10 cellular contexts compared by ENCODE assay signal in genomic region chr11:60910281-60910687, GRCh38. TPM values are rescaled to one million over a fixed set of nuclear protein-coding genes. Genes with fewer than 3 reads are reported as not detected.
DNase-seq lines count a peak whose midpoint lies in the region; ATAC-seq and TF ChIP-seq lines count a peak whose summit lies in the region.
"Had no signal": no experiment of that assay in that cellular context is flagged by ENCODE, and none has a peak within 500 bp of the region (broad histone marks: within the 10 kb centered on the region; RNA-seq: fewer than 3 reads in every experiment).

No MANE protein-coding gene starts in this region.

- peak overlapping the region; percentile 58 for H3K4me3 Mint-ChIP-seq in central memory CD8-positive, alpha-beta T cell
- H3K4me3 Mint-ChIP-seq in activated CD8-positive, alpha-beta memory T cell treated with anti-CD3 and anti-CD28 coated beads, Interleukin-2, amount 10 ng/mL, durations not matched to agents 7 days and 5 days, result no peak overlapping the region

- peak overlapping the region; percentile 89 for H3K27ac Mint-ChIP-seq in central memory CD8-positive, alpha-beta T cell (ENCODE audit: low read depth)
- no peak overlapping the region for H3K27ac Mint-ChIP-seq in activated CD8-positive, alpha-beta memory T cell treated with anti-CD3 and anti-CD28 coated beads, Interleukin-2, amount 10 ng/mL, durations not matched to agents 7 days and 5 days

- H3K27me3 Mint-ChIP-seq in central memory CD8-positive, alpha-beta T cell, result no peaks in the 10 kb centered on the region
- H3K27me3 Mint-ChIP-seq in activated CD8-positive, alpha-beta memory T cell treated with anti-CD3 and anti-CD28 coated beads, Interleukin-2, amount 10 ng/mL, durations not matched to agents 7 days and 5 days, result peaks cover 17% of the 10 kb centered on the region

- no peak for DNase-seq in central memory CD8-positive, alpha-beta T cell (ENCODE audit: low spot score in 2 of 2)
- DNase-seq in activated CD8-positive, alpha-beta memory T cell treated with anti-CD3 and anti-CD28 coated beads, Interleukin-2, amount 10 ng/mL, durations not matched to agents 7 days and 5 days, result no peak
- DNase-seq in GM03348 (ENCODE audit: low spot score) (no peak), NCI-H69 (lab: John Stamatoyannopoulos, UW) (no peak)
- DNase-seq: DMS153, Right ventricle myocardium superior had no signal

- H3K36me3 Mint-ChIP-seq in central memory CD8-positive, alpha-beta T cell (ENCODE audit: insufficient read depth), result peaks cover 18% of the 10 kb centered on the region
- peaks cover 2% of the 10 kb centered on the region for H3K36me3 Mint-ChIP-seq in activated CD8-positive, alpha-beta memory T cell treated with anti-CD3 and anti-CD28 coated beads, Interleukin-2, amount 10 ng/mL, durations not matched to agents 7 days and 5 days

- no peaks in the 10 kb centered on the region for H3K9me3 Mint-ChIP-seq in central memory CD8-positive, alpha-beta T cell
- no peaks in the 10 kb centered on the region for H3K9me3 Mint-ChIP-seq in activated CD8-positive, alpha-beta memory T cell treated with anti-CD3 and anti-CD28 coated beads, Interleukin-2, amount 10 ng/mL, durations not matched to agents 7 days and 5 days (ENCODE audit: low read depth)

- TF ChIP-seq POLR2A in GM18505 (IDR thresholded peaks at IDR 0.05; ENCODE audit: borderline replicate concordance, extremely low read depth, insufficient read depth, insufficient read length), result peak; percentile 27

- CTCF ChIA-PET in activated CD8-positive, alpha-beta memory T cell treated with anti-CD3 and anti-CD28 coated beads, Interleukin-2, amount 10 ng/mL, durations not matched to agents 7 days and 5 days (lab: Charles Lee), result no interaction called here

- H3K4me1 Mint-ChIP-seq in central memory CD8-positive, alpha-beta T cell, result peaks cover 61% of the 10 kb centered on the region
- peaks cover 35% of the 10 kb centered on the region for H3K4me1 Mint-ChIP-seq in activated CD8-positive, alpha-beta memory T cell treated with anti-CD3 and anti-CD28 coated beads, Interleukin-2, amount 10 ng/mL, durations not matched to agents 7 days and 5 days

- ATAC-seq in GM18505 (IDR thresholded peaks at IDR 0.05; ENCODE audit: unreplicated experiment) (peak; percentile 34), GM21447 (IDR thresholded peaks at IDR 0.05; ENCODE audit: unreplicated experiment) (peak; percentile 40), HG03378 (IDR thresholded peaks at IDR 0.05; ENCODE audit: unreplicated experiment) (peak; percentile 43), HG02970 (IDR thresholded peaks at IDR 0.05; ENCODE audit: low FRiP score, unreplicated experiment) (no peak)
- no peak for ATAC-seq in central memory CD8-positive, alpha-beta T cell (replicated peaks; ENCODE audit: extremely low read depth, poor library complexity, severe bottlenecking)
- ATAC-seq in activated CD8-positive, alpha-beta memory T cell treated with anti-CD3 and anti-CD28 coated beads, Interleukin-2, amount 10 ng/mL, durations not matched to agents 7 days and 5 days, result no peak

RNA-seq across cellular contexts. Expression of gene TMEM109, which starts 3.7 kb away (rescaled TPM):
- total RNA-seq in activated CD8-positive, alpha-beta memory T cell treated with anti-CD3 and anti-CD28 coated beads, Interleukin-2, amount 10 ng/mL, durations not matched to agents 7 days and 5 days, result 100 to 1,000 TPM; 106 to 121 TPM

RNA-seq across cellular contexts. Expression of gene PRPF19, which starts 3.9 kb away (rescaled TPM):
- total RNA-seq in activated CD8-positive, alpha-beta memory T cell treated with anti-CD3 and anti-CD28 coated beads, Interleukin-2, amount 10 ng/mL, durations not matched to agents 7 days and 5 days, result 100 to 1,000 TPM; 125 to 144 TPM

RNA-seq across cellular contexts. Expression of gene TMEM132A, which starts 14.0 kb away (rescaled TPM):
- total RNA-seq in activated CD8-positive, alpha-beta memory T cell treated with anti-CD3 and anti-CD28 coated beads, Interleukin-2, amount 10 ng/mL, durations not matched to agents 7 days and 5 days, result under 1 TPM; 0.52 to 0.93 TPM

RNA-seq across cellular contexts. Expression of gene SLC15A3, which starts 41.7 kb away (rescaled TPM):
- under 1 TPM; 0.30 to 0.96 TPM for total RNA-seq in activated CD8-positive, alpha-beta memory T cell treated with anti-CD3 and anti-CD28 coated beads, Interleukin-2, amount 10 ng/mL, durations not matched to agents 7 days and 5 days

RNA-seq across cellular contexts. Expression of gene ZP1, which starts 42.9 kb away (rescaled TPM):
- total RNA-seq in activated CD8-positive, alpha-beta memory T cell treated with anti-CD3 and anti-CD28 coated beads, Interleukin-2, amount 10 ng/mL, durations not matched to agents 7 days and 5 days, result not detected
- total RNA-seq: Right ventricle myocardium superior had no signal

Comparison
In these comparisons a context has a peak if more than half of its experiments do, and no peak if none do; other contexts are left out.
1. ATAC-seq: peak in GM18505 (single experiment), GM21447 (single experiment) and HG03378 (single experiment); none in central memory CD8-positive, alpha-beta T cell (single experiment), activated CD8-positive, alpha-beta memory T cell treated with anti-CD3 and anti-CD28 coated beads, Interleukin-2, amount 10 ng/mL, durations not matched to agents 7 days and 5 days (single experiment) and HG02970 (single experiment).